1 cellular context compared by ENCODE assay signal in genomic region chr15:67101981-67102929, GRCh38.
TF ChIP-seq lines count a peak whose summit lies in the region.

No MANE protein-coding gene starts in this region.

TF ChIP-seq in A549, 52 proteins besides CTCF, POLR2A, EP300 and RAD21 (continued from another document):
- TF ChIP-seq EHMT2 (IDR thresholded peaks at IDR 0.05; ENCODE audit: low read depth) (no peak), CHD4 (IDR thresholded peaks at IDR 0.05; ENCODE audit: borderline replicate concordance) (no peak), ATOH8 (CRISPR knock-in tag; IDR thresholded peaks at IDR 0.05; ENCODE audit: low read depth) (no peak), RARB (CRISPR knock-in tag; IDR thresholded peaks at IDR 0.05) (no peak), JUNB (IDR thresholded peaks at IDR 0.05) (no peak), TFCP2L1 (CRISPR knock-in tag; IDR thresholded peaks at IDR 0.05) (no peak), MYC (IDR thresholded peaks at IDR 0.05; ENCODE audit: borderline replicate concordance, low read length) (no peak), KDM1A (IDR thresholded peaks at IDR 0.05; ENCODE audit: low read depth) (no peak)
- TF ChIP-seq, protein P1, sequence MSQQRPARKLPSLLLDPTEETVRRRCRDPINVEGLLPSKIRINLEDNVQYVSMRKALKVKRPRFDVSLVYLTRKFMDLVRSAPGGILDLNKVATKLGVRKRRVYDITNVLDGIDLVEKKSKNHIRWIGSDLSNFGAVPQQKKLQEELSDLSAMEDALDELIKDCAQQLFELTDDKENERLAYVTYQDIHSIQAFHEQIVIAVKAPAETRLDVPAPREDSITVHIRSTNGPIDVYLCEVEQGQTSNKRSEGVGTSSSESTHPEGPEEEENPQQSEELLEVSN (IDR thresholded peaks at IDR 0.05; ENCODE audit: borderline replicate concordance, low read depth): no peak
